In genomic region chr9:97055891-97056290, GRCh38 we compare ENCODE assay signal across 1 cellular context. TPM values are rescaled to one million over a fixed set of nuclear protein-coding genes. Genes with fewer than 3 reads are reported as not detected.
"Had no signal": no experiment of that assay in that cellular context is flagged by ENCODE, and none has a peak within 500 bp of the region (broad histone marks: within the 10 kb centered on the region; RNA-seq: fewer than 3 reads in every experiment).

No MANE protein-coding gene starts in this region.

RNA-seq across cellular contexts. Expression of gene CTSV, which starts 16.9 kb away (rescaled TPM):
- total RNA-seq: esophagus muscularis mucosa had no signal
